In genomic region chr1:39622427-39622826, GRCh38 we compare ENCODE assay signal across 25 cellular contexts. TPM values are rescaled to one million over a fixed set of nuclear protein-coding genes. Genes with fewer than 3 reads are reported as not detected.
"Had no signal": no experiment of that assay in that cellular context is flagged by ENCODE, and none has a peak within 500 bp of the region (broad histone marks: within the 10 kb centered on the region; RNA-seq: fewer than 3 reads in every experiment).

No MANE protein-coding gene starts in this region.

- ATAC-seq: lower lobe of right lung; naive thymus-derived CD8-positive, alpha-beta T cell; right lobe of liver; stimulated activated memory B cell treated with anti-CD40 and anti-IgM and Interleukin-4, amounts not matched to agents 10 μg/mL and 1 μg/mL and 100 μg/mL, for 72 hours; stimulated activated naive CD8-positive, alpha-beta T cell treated with anti-CD3 and anti-CD28 coated beads, Interleukin-15, amount 100 ng/mL, for 72 hours had no signal

- FAIRE-seq: pancreas had no signal

- H3K4me1 ChIP-seq: pancreas, prostate gland, right lobe of liver had no signal

- H2AFZ ChIP-seq: hepatocyte had no signal

- H3K4me2 ChIP-seq: hepatocyte, smooth muscle cell had no signal

- H3K4me3 ChIP-seq: hepatocyte, lower lobe of right lung, pancreas, prostate gland, right lobe of liver, smooth muscle cell, transverse colon, upper lobe of left lung, vagina had no signal

- DNase-seq: islet precursor cell; mammary epithelial cell; mesenchymal stem cell; naive thymus-derived CD8-positive, alpha-beta T cell; retina; right lobe of liver; stimulated activated CD4-positive, alpha-beta T cell treated with anti-CD3 and anti-CD28 coated beads, Interleukin-1b, Interleukin-23, amount 100 ng/mL, for 48 hours; stimulated activated CD4-positive, alpha-beta T cell treated with anti-CD3 and anti-CD28 coated beads, Interleukin-2, amount 100 ng/mL, for 48 hours; stimulated activated CD4-positive, alpha-beta T cell treated with anti-CD3 and anti-CD28 coated beads, Interleukin-4, amount 100 ng/mL, for 4 hours; stimulated activated CD8-positive, alpha-beta memory T cell treated with anti-CD3 and anti-CD28 coated beads, Interleukin-4, amount 100 ng/mL, for 48 hours; stimulated activated naive CD4-positive, alpha-beta T cell treated with Interleukin-2 at 50 U/mL for 16 hours; stimulated activated naive CD8-positive, alpha-beta T cell treated with anti-CD3 and anti-CD28 coated beads, Interleukin-15, amount 100 ng/mL, for 72 hours; transverse colon had no signal

- H3K27ac ChIP-seq: hepatocyte, lower lobe of right lung, pancreas, prostate gland, right lobe of liver, transverse colon, upper lobe of left lung, vagina had no signal

- H3K36me3 ChIP-seq: prostate gland, right lobe of liver, transverse colon, vagina had no signal

- H3K9me3 ChIP-seq: lower lobe of right lung, pancreas, prostate gland, right lobe of liver, transverse colon, upper lobe of left lung, vagina had no signal

- H3K79me2 ChIP-seq: hepatocyte had no signal

- H3K27me3 ChIP-seq: hepatocyte, pancreas, right lobe of liver, transverse colon, upper lobe of left lung, vagina had no signal

RNA-seq across cellular contexts. Expression of gene HEYL, which starts 17.0 kb away (rescaled TPM):
- total RNA-seq: mammary epithelial cell had no signal

RNA-seq across cellular contexts. Expression of gene NT5C1A, which starts 49.5 kb away (rescaled TPM):
- total RNA-seq: kidney epithelial cell, lower lobe of right lung, neural crest cell, osteoblast, right lobe of liver, smooth muscle cell, transverse colon, vagina had no signal
- polyA plus RNA-seq: mammary epithelial cell; naive thymus-derived CD8-positive, alpha-beta T cell; smooth muscle cell; thymus had no signal
